ENCODE assay signal across 20 cellular contexts in the genomic region with DNA sequence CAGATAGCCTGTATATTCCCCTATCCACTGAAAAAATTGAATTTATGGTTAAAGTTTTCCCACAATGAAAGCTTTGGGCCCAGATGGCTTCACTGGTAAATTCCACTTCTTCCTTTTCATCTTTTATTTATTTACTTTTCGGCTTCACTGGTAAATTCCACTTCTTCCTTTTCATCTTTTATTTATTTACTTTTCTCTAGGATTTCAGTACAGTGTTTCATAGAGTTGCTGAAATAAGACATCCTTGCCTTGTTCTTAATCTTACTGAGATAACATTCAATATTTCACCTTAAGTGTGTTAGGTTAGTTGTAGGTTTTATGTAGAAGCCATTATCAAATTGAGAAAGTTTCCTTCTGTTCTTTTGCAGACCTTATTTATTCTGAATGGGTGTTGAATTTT.
"Had no signal": no experiment of that assay in that cellular context is flagged by ENCODE, and none has a peak within 500 bp of the region (broad histone marks: within the 10 kb centered on the region; RNA-seq: fewer than 3 reads in every experiment).

No MANE protein-coding gene starts in this region.

- H3K27ac Mint-ChIP-seq: activated naive CD4-positive, alpha-beta T cell treated with anti-CD3 and anti-CD28 coated beads for 36 hours; memory B cell; stimulated activated naive B cell treated with anti-CD40 and anti-IgM and Interleukin-4, amounts not matched to agents 10 μg/mL and 1 μg/mL and 100 μg/mL, for 72 hours; T-helper 2 cell treated with Interferon-gamma antibody and Interleukin-4, amounts not matched to agents 5 μg/mL and 100 μg/mL, for 36 hours had no signal

- H3K4me1 ChIP-seq: gastroesophageal sphincter, heart right ventricle, left ventricle myocardium inferior, thyroid gland, vagina had no signal

- H3K27me3 ChIP-seq: brain microvascular endothelial cell, gastroesophageal sphincter, heart right ventricle, thyroid gland, vagina had no signal

- H3K9me3 ChIP-seq: thyroid gland had no signal

- DNase-seq: activated CD4-positive, alpha-beta T cell treated with anti-CD3 and anti-CD28 coated beads, Interleukin-2, amount 50 U/mL, for 1 hour; activated CD8-positive, alpha-beta memory T cell treated with anti-CD3 and anti-CD28 coated beads for 24 hours; activated naive CD4-positive, alpha-beta T cell treated with anti-CD3 and anti-CD28 coated beads for 36 hours; brain microvascular endothelial cell; effector CD8-positive, alpha-beta T cell; heart right ventricle; left ventricle myocardium inferior; mucosa of descending colon; nucleus accumbens; stimulated activated CD4-positive, alpha-beta T cell treated with anti-CD3 and anti-CD28 coated beads, Interleukin-15, amount 100 ng/mL, for 24 hours; stimulated activated CD4-positive, alpha-beta T cell treated with anti-CD3 and anti-CD28 coated beads, Interleukin-4, amount 100 ng/mL, for 1 hour; stimulated activated naive B cell treated with anti-CD40 and anti-IgM and Interleukin-4, amounts not matched to agents 10 μg/mL and 1 μg/mL and 100 μg/mL, for 72 hours; thyroid gland had no signal

- H3K4me3 ChIP-seq: gastroesophageal sphincter, heart right ventricle, left ventricle myocardium inferior, mucosa of descending colon, skin epidermis, thyroid gland, vagina had no signal

- H3K27ac ChIP-seq: brain microvascular endothelial cell, epithelial cell of prostate, gastroesophageal sphincter, heart right ventricle, left ventricle myocardium inferior, skin epidermis, thyroid gland, vagina had no signal

- ATAC-seq: gastroesophageal sphincter; heart right ventricle; mucosa of descending colon; stimulated activated naive B cell treated with anti-CD40 and anti-IgM and Interleukin-4, amounts not matched to agents 10 μg/mL and 1 μg/mL and 100 μg/mL, for 72 hours had no signal

- H3K4me3 Mint-ChIP-seq: activated naive CD4-positive, alpha-beta T cell treated with anti-CD3 and anti-CD28 coated beads for 36 hours; memory B cell; nephron; stimulated activated naive B cell treated with anti-CD40 and anti-IgM and Interleukin-4, amounts not matched to agents 10 μg/mL and 1 μg/mL and 100 μg/mL, for 72 hours; T-helper 2 cell treated with Interferon-gamma antibody and Interleukin-4, amounts not matched to agents 5 μg/mL and 100 μg/mL, for 36 hours had no signal

- H3K27me3 Mint-ChIP-seq: memory B cell; stimulated activated naive B cell treated with anti-CD40 and anti-IgM and Interleukin-4, amounts not matched to agents 10 μg/mL and 1 μg/mL and 100 μg/mL, for 72 hours had no signal

- H3K4me1 Mint-ChIP-seq: memory B cell; nephron; stimulated activated naive B cell treated with anti-CD40 and anti-IgM and Interleukin-4, amounts not matched to agents 10 μg/mL and 1 μg/mL and 100 μg/mL, for 72 hours had no signal

- H3K36me3 ChIP-seq: brain microvascular endothelial cell, gastroesophageal sphincter, thyroid gland, vagina had no signal
